Comparison of ENCODE assay signal across 1 cellular context in the genomic region with DNA sequence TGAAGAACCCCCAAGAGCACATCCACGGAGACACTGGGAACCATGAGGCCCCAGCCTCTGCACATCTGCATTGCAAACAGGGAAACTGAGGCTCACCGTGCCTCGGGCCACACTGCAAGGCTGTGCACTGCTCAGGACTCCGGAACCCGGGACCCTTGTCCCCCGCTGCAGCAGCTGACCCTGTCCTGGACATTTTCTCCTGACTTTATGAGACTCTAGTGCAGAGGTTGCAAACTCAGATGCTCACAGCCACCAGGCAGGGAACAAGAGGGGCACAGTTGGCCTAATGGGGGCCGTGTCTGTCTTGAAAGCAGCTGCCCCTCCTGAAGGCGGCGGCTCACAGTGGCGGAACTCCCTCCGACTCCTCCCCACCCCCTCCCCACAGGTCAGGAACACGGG.
TF ChIP-seq lines count a peak whose summit lies in the region.

No MANE protein-coding gene starts in this region.

TF ChIP-seq in H1, 55 proteins besides CTCF, POLR2A, EP300 and RAD21:
- TF ChIP-seq RXRA (IDR thresholded peaks at IDR 0.05; ENCODE audit: insufficient read depth, low read depth, low read length) = no peak
- TF ChIP-seq MAFK (IDR thresholded peaks at IDR 0.05; ENCODE audit: low read depth, low read length) = no peak
- no peak for TF ChIP-seq CTBP2 (IDR thresholded peaks at IDR 0.05; ENCODE audit: borderline replicate concordance, insufficient read depth, insufficient read length, low read length)
- TF ChIP-seq USF2 (IDR thresholded peaks at IDR 0.05; ENCODE audit: low read length) = no peak
- TF ChIP-seq SIN3A (conservative IDR thresholded peaks at IDR 0.05 in 1 of 2, IDR thresholded peaks at IDR 0.05 in 1 of 2; ENCODE audit: low read depth in 1 of 2, low read length in 2 of 2) = no peak
- no peak for TF ChIP-seq GABPA (IDR thresholded peaks at IDR 0.05; ENCODE audit: borderline replicate concordance, insufficient read depth, low read length)
- no peak for TF ChIP-seq ATF2 (IDR thresholded peaks at IDR 0.05; ENCODE audit: low read length)
- no peak for TF ChIP-seq SUZ12 (IDR thresholded peaks at IDR 0.05; ENCODE audit: low read length)
- no peak for TF ChIP-seq SAP30 (IDR thresholded peaks at IDR 0.05; ENCODE audit: insufficient read depth, insufficient replicate concordance, low read length)
- no peak for TF ChIP-seq SP2 (IDR thresholded peaks at IDR 0.05; ENCODE audit: low read length)
- TF ChIP-seq, protein P1, sequence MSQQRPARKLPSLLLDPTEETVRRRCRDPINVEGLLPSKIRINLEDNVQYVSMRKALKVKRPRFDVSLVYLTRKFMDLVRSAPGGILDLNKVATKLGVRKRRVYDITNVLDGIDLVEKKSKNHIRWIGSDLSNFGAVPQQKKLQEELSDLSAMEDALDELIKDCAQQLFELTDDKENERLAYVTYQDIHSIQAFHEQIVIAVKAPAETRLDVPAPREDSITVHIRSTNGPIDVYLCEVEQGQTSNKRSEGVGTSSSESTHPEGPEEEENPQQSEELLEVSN (IDR thresholded peaks at IDR 0.05) = no peak
- TF ChIP-seq CHD2 (IDR thresholded peaks at IDR 0.05; ENCODE audit: low read length) = no peak
